Comparison of ENCODE assay signal across 8 cellular contexts in the genomic region with DNA sequence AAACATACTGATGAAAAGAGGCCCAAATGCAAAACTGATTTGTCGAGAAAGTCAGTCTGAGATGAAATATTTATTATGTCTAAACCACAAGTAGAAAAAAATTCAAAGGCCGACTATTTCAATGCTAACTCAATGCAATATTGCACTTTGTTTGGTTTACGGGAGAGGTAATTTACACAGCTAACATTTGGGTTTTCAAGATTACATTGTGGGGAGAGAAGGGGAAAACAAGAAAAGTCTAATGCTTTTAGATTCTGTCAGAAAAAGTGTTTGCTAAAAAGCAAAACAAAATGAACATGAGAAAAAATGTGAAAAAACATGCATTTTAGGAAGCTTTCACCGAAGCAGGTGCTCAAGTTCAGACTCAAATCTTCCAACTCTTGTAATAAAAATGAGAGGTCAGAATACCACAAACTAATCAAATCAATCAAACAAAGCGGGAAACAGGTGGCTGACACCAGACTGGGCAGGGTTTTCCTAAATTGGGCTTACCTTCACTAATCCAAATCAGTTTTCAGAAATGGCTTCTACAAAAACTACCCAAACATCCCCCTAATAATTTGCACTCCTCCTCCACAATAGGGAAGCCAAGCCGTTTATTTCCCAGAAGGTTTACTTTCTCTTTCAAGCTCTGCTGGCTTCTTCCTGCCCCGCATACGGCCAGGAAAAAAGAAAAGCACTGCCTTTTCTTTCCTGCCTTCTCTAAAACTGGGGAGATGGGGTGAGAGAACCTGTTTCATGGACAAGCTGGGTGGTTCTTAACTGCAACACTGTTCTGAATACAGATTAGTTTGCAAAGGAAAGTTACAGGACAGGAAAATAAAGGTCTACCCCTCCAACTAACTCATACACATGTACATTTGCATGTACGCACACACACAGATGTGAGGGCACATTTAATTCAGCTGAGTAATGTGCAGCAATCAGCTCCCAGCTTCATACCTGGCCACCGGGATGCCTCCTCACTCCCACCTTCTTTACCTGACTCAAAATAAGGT. TPM values are rescaled to one million over a fixed set of nuclear protein-coding genes. Genes with fewer than 3 reads are reported as not detected.
A peak's percentile ranks its signal among the peaks of the same experiment; 100 is the strongest.
DNase-seq lines count a peak whose midpoint lies in the region; ATAC-seq, FAIRE-seq and TF ChIP-seq lines count a peak whose summit lies in the region.

No MANE protein-coding gene starts in this region.

- peaks cover 15% of the 10 kb centered on the region; the same call in 2 of the 3 replicates for H3K36me3 Mint-ChIP-seq in GM23338 (ENCODE audit: low read depth)
- peaks cover 4 to 50% of the 10 kb centered on the region in 2 donors for H3K36me3 Mint-ChIP-seq in activated naive CD4-positive, alpha-beta T cell treated with anti-CD3 and anti-CD28 coated beads, Interleukin-2, amount 50 U/mL, for 72 hours
- H3K36me3 Mint-ChIP-seq in stimulated activated effector memory CD8-positive, alpha-beta T cell treated with anti-CD3 and anti-CD28 coated beads, Interleukin-12 subunit alpha, Interleukin-12 subunit beta, amount 100 ng/mL, for 72 hours: peaks cover 100% of the 10 kb centered on the region

- H3K9me3 ChIP-seq in A549 (no peaks in the 10 kb centered on the region), right cardiac atrium (ENCODE audit: control insufficient read depth, low read length) (no peaks in the 10 kb centered on the region)

- peaks cover 42% of the 10 kb centered on the region for H3K4me1 Mint-ChIP-seq in GM23338
- peaks cover 82% of the 10 kb centered on the region for H3K4me1 Mint-ChIP-seq in stimulated activated effector memory CD8-positive, alpha-beta T cell treated with anti-CD3 and anti-CD28 coated beads, Interleukin-12 subunit alpha, Interleukin-12 subunit beta, amount 100 ng/mL, for 72 hours

- POLR2A ChIA-PET in A549 (lab: Yijun Ruan, JAX): interaction anchor here (0.9 to 1.5 kb wide), 3 partner anchors 9 to 141 kb away, joined by 3 to 4 read pairs (median 4); a partner anchor contains a TSS
- POLR2A ChIA-PET in GM10248 (lab: Yijun Ruan, JAX): interaction anchor here (0.6 to 2.7 kb wide), 5 partner anchors 9 to 371 kb away, joined by 3 to 13 read pairs (median 6); a partner anchor contains a TSS

- H3K27me3 ChIP-seq in GM23338 (ENCODE audit: insufficient read depth) (no peaks in the 10 kb centered on the region), right cardiac atrium (ENCODE audit: control insufficient read depth, insufficient read depth) (no peaks in the 10 kb centered on the region)

- peak overlapping the region; percentile 24 for H3K4me3 ChIP-seq in A549
- H3K4me3 ChIP-seq in GM23338: no peak overlapping the region
- H3K4me3 ChIP-seq in right cardiac atrium (ENCODE audit: low read length): peak overlapping the region; percentile 26

- FAIRE-seq in A549 (lab: Jason Lieb, UNC): peak; percentile 32

- TF ChIP-seq CTCF in A549 (IDR thresholded peaks at IDR 0.05): no peak
- TF ChIP-seq CTCF in GM23338 (conservative IDR thresholded peaks at IDR 0.05; ENCODE audit: low read depth in 2 of 2): no peak
- no peak for TF ChIP-seq CTCF in GM10248 (IDR thresholded peaks at IDR 0.05; ENCODE audit: control extremely low read depth, extremely low read depth, low read depth, missing control alignments)

- ATAC-seq in A549 (peak; percentile 66 to 73), GM23338 (peak; percentile 56), right cardiac atrium (peak; percentile 57 to 67), HG03571 (IDR thresholded peaks at IDR 0.05; ENCODE audit: unreplicated experiment) (no peak), HG03135 (IDR thresholded peaks at IDR 0.05; ENCODE audit: unreplicated experiment) (no peak)
- peak; percentile 76 to 79 for ATAC-seq in activated naive CD4-positive, alpha-beta T cell treated with anti-CD3 and anti-CD28 coated beads, Interleukin-2, amount 50 U/mL, for 72 hours
- peak; percentile 75 for ATAC-seq in stimulated activated effector memory CD8-positive, alpha-beta T cell treated with anti-CD3 and anti-CD28 coated beads, Interleukin-12 subunit alpha, Interleukin-12 subunit beta, amount 100 ng/mL, for 72 hours

- H3K9me3 Mint-ChIP-seq in GM23338: no peaks in the 10 kb centered on the region
- H3K9me3 Mint-ChIP-seq in activated naive CD4-positive, alpha-beta T cell treated with anti-CD3 and anti-CD28 coated beads, Interleukin-2, amount 50 U/mL, for 72 hours: no peaks in the 10 kb centered on the region
- H3K9me3 Mint-ChIP-seq in stimulated activated effector memory CD8-positive, alpha-beta T cell treated with anti-CD3 and anti-CD28 coated beads, Interleukin-12 subunit alpha, Interleukin-12 subunit beta, amount 100 ng/mL, for 72 hours: no peaks in the 10 kb centered on the region

- H3K9me2 ChIP-seq in GM23338 (ENCODE audit: insufficient read depth): no peaks in the 10 kb centered on the region

- no peak overlapping the region for H2AFZ ChIP-seq in GM23338

- H3F3A ChIP-seq in GM23338 (replicated peaks; ENCODE audit: low read depth): no peaks in the 10 kb centered on the region

- H3K27ac ChIP-seq in A549 (peak overlapping the region; percentile 45 to 81), GM23338 (ENCODE audit: low read depth) (peak overlapping the region; percentile 62), right cardiac atrium (ENCODE audit: low read length) (peak overlapping the region; percentile 60)

- H3K4me1 ChIP-seq in A549: peaks cover 26% of the 10 kb centered on the region
- peaks cover 33% of the 10 kb centered on the region for H3K4me1 ChIP-seq in GM23338 (ENCODE audit: insufficient read depth)
- H3K4me1 ChIP-seq in right cardiac atrium (ENCODE audit: control insufficient read depth, insufficient read depth, low read length): peaks cover 8% of the 10 kb centered on the region

- DNase-seq in A549 (ENCODE audit: low read depth in 1 of 2, low spot score in 1 of 2) (no peak), GM23338 (ENCODE audit: low spot score) (peak; percentile 52), right cardiac atrium (no peak), GM10248 (ENCODE audit: extremely low spot score) (no peak)
- no peak for DNase-seq in activated naive CD4-positive, alpha-beta T cell treated with anti-CD3 and anti-CD28 coated beads, Interleukin-2, amount 50 U/mL, for 72 hours (ENCODE audit: low spot score in 2 of 2)
- DNase-seq in stimulated activated effector memory CD8-positive, alpha-beta T cell treated with anti-CD3 and anti-CD28 coated beads, Interleukin-12 subunit alpha, Interleukin-12 subunit beta, amount 100 ng/mL, for 72 hours (ENCODE audit: low spot score in 2 of 2): no peak

- 28% methylated on average over 10 of the region's 10 CpGs for WGBS in A549 (ENCODE audit: missing lambda C conversion rate)
- WGBS in right cardiac atrium: 25% methylated on average over 10 of the region's 10 CpGs

- TF ChIP-seq POLR2A in A549 (IDR thresholded peaks at IDR 0.05; ENCODE audit: low read length): no peak

- H3K27ac Mint-ChIP-seq in GM23338: peak overlapping the region; percentile 95
- peak overlapping the region; percentile 61 to 86 for H3K27ac Mint-ChIP-seq in activated naive CD4-positive, alpha-beta T cell treated with anti-CD3 and anti-CD28 coated beads, Interleukin-2, amount 50 U/mL, for 72 hours
- peak overlapping the region; percentile 30 for H3K27ac Mint-ChIP-seq in stimulated activated effector memory CD8-positive, alpha-beta T cell treated with anti-CD3 and anti-CD28 coated beads, Interleukin-12 subunit alpha, Interleukin-12 subunit beta, amount 100 ng/mL, for 72 hours

- CTCF ChIA-PET in A549 (lab: Yijun Ruan, JAX): interaction anchor here (0.5 to 3.0 kb wide), 8 partner anchors 9 to 107 kb away, joined by 3 to 19 read pairs (median 4); a partner anchor contains a TSS
- CTCF ChIA-PET in GM10248 (lab: Yijun Ruan, JAX): interaction anchor here (0.9 to 3.0 kb wide), 10 partner anchors 10 to 67 kb away, joined by 3 to 10 read pairs (median 4); a partner anchor contains a TSS

- peak overlapping the region; percentile 31 for H3K4me3 Mint-ChIP-seq in GM23338
- H3K4me3 Mint-ChIP-seq in stimulated activated effector memory CD8-positive, alpha-beta T cell treated with anti-CD3 and anti-CD28 coated beads, Interleukin-12 subunit alpha, Interleukin-12 subunit beta, amount 100 ng/mL, for 72 hours: peak overlapping the region; percentile 70

- H3K4me2 ChIP-seq in A549: peak overlapping the region; percentile 91
- peak overlapping the region; percentile 30 for H3K4me2 ChIP-seq in GM23338

- no peak for TF ChIP-seq EP300 in A549 (IDR thresholded peaks at IDR 0.05)

- no peak for TF ChIP-seq RAD21 in A549 (conservative IDR thresholded peaks at IDR 0.05 in 1 of 2, IDR thresholded peaks at IDR 0.05 in 1 of 2)

- peaks cover 97% of the 10 kb centered on the region for H3K79me2 ChIP-seq in GM23338 (replicated peaks; ENCODE audit: insufficient read depth)

- H3K36me3 ChIP-seq in GM23338 (ENCODE audit: insufficient read depth): no peaks in the 10 kb centered on the region

- H3K27me3 Mint-ChIP-seq in GM23338 (ENCODE audit: insufficient read depth, low read depth, poor library complexity): no peaks in the 10 kb centered on the region

- intact Hi-C loops in right cardiac atrium (cut with DNase I): no loop called here

- H4K20me1 ChIP-seq in GM23338 (replicated peaks; ENCODE audit: insufficient read depth): peaks cover 27% of the 10 kb centered on the region; the same call in 1 of the 2 replicates

TF ChIP-seq in A549, 52 proteins besides CTCF, POLR2A, EP300 and RAD21 (continues in another document):
- TF ChIP-seq JUN (IDR thresholded peaks at IDR 0.05): no peak

RNA-seq across cellular contexts. Expression of a gene that starts 9.3 kb away (rescaled TPM):
- polyA plus RNA-seq in A549 (2011; rRNA removed): 72.8 and 81.9 TPM in 2 replicates
- polyA plus RNA-seq in A549 (2012; cell fraction: cytosol; rRNA removed): 49.5 and 57.3 TPM in 2 replicates
- polyA plus RNA-seq in A549 (2012; cell fraction: nucleus; rRNA removed): 80.0 and 101 TPM in 2 replicates
- 97.8 to 115 TPM (median 109 TPM) in 3 replicates for polyA plus RNA-seq in A549 (2017; fragmentation: RNase III; extraction: RNeasy Plus Mini Kit Qiagen cat#74134 plus additional on column Dnase treatment)
- 127 and 145 TPM in 2 replicates for polyA minus RNA-seq in A549 (2011; rRNA and poly(A)+ RNA removed)
- total RNA-seq in GM23338 (2014; rRNA removed; shearing (Covaris generic)): 78.0 and 83.2 TPM in 2 replicates
- 41.7 and 49.5 TPM in 2 replicates for polyA plus RNA-seq in GM23338 (2016; fragmentation: Nextera tagmentation; extraction: Ambion mirVana)
- 100 to 1,000 TPM; 189 to 505 TPM for total RNA-seq in activated naive CD4-positive, alpha-beta T cell treated with anti-CD3 and anti-CD28 coated beads, Interleukin-2, amount 50 U/mL, for 72 hours
- 100 to 1,000 TPM; 100 to 192 (median 105) TPM for total RNA-seq in right cardiac atrium
- polyA plus RNA-seq in right cardiac atrium: 46.9 TPM

RNA-seq across cellular contexts. Expression of a gene that starts 44.2 kb away (rescaled TPM):
- polyA plus RNA-seq in A549 (2011; rRNA removed) (91.4 and 101 TPM in 2 replicates), A549 (2017; fragmentation: RNase III; extraction: RNeasy Plus Mini Kit Qiagen cat#74134 plus additional on column Dnase treatment) (371 to 416 TPM (median 377 TPM) in 3 replicates), GM23338 (2016; fragmentation: Nextera tagmentation; extraction: Ambion mirVana) (18.1 and 20.0 TPM in 2 replicates), right cardiac atrium (153 TPM)
- 179 and 201 TPM in 2 replicates for polyA plus RNA-seq in A549 (2012; cell fraction: cytosol; rRNA removed)
- 194 and 208 TPM in 2 replicates for polyA plus RNA-seq in A549 (2012; cell fraction: nucleus; rRNA removed)
- polyA minus RNA-seq in A549 (2011; rRNA and poly(A)+ RNA removed): 68.0 and 70.8 TPM in 2 replicates
- 33.3 and 35.7 TPM in 2 replicates for total RNA-seq in GM23338 (2014; rRNA removed; shearing (Covaris generic))
- total RNA-seq in activated naive CD4-positive, alpha-beta T cell treated with anti-CD3 and anti-CD28 coated beads, Interleukin-2, amount 50 U/mL, for 72 hours: 1 to 10 TPM in 1 of 2 donors, under 1 TPM in 1; 0.11 to 9.4 TPM
- 100 to 1,000 TPM; 173 to 256 (median 203) TPM for total RNA-seq in right cardiac atrium

Comparison
In these comparisons a context has a peak if more than half of its experiments do, and no peak if none do; other contexts are left out.
1. ATAC-seq: peak in A549 (2 of 2), GM23338 (single experiment), activated naive CD4-positive, alpha-beta T cell treated with anti-CD3 and anti-CD28 coated beads, Interleukin-2, amount 50 U/mL, for 72 hours (2 of 2), right cardiac atrium (2 of 2) and stimulated activated effector memory CD8-positive, alpha-beta T cell treated with anti-CD3 and anti-CD28 coated beads, Interleukin-12 subunit alpha, Interleukin-12 subunit beta, amount 100 ng/mL, for 72 hours (single experiment); none in HG03571 (single experiment) and HG03135 (single experiment).
2. H3K27ac Mint-ChIP-seq: peak in every context shown above with its lines; median percentile 95 in GM23338; 74 in activated naive CD4-positive, alpha-beta T cell treated with anti-CD3 and anti-CD28 coated beads, Interleukin-2, amount 50 U/mL, for 72 hours; 30 in stimulated activated effector memory CD8-positive, alpha-beta T cell treated with anti-CD3 and anti-CD28 coated beads, Interleukin-12 subunit alpha, Interleukin-12 subunit beta, amount 100 ng/mL, for 72 hours.
3. Peak in every context shown above with its lines, with median percentiles within 50 percentile points of each other: H3K27ac ChIP-seq.